23 cellular contexts compared by ENCODE assay signal in genomic region chr7:51126324-51126723, GRCh38.
"Had no signal": no experiment of that assay in that cellular context is flagged by ENCODE, and none has a peak within 500 bp of the region (broad histone marks: within the 10 kb centered on the region; RNA-seq: fewer than 3 reads in every experiment).

No MANE protein-coding gene starts in this region.

- H3K9me3 ChIP-seq: ascending aorta, body of pancreas had no signal

- H3K36me3 Mint-ChIP-seq: activated CD4-positive, alpha-beta memory T cell treated with anti-CD3 and anti-CD28 coated beads for 36 hours; activated naive CD4-positive, alpha-beta T cell treated with anti-CD3 and anti-CD28 coated beads, Interleukin-2, amount 50 U/mL, for 24 hours; IgD-negative memory B cell had no signal

- H3K27ac Mint-ChIP-seq: activated B cell treated with CpG ODN at 0.5 μM for 24 hours; activated CD4-positive, alpha-beta memory T cell treated with anti-CD3 and anti-CD28 coated beads for 36 hours; activated CD4-positive, alpha-beta T cell treated with anti-CD3 and anti-CD28 coated beads, Interleukin-2, amount 10 ng/mL, durations not matched to agents 24 days and 14 days; activated naive CD4-positive, alpha-beta T cell treated with anti-CD3 and anti-CD28 coated beads, Interleukin-2, amount 50 U/mL, for 24 hours; activated T-cell treated with anti-CD3 and anti-CD28 coated beads, Interleukin-2, amount 50 U/mL, for 24 hours; activated T-helper 1 cell treated with anti-CD3 and anti-CD28 coated beads, Interleukin-12 subunit alpha, Interleukin-12 subunit beta, Interleukin-2, Interleukin-4 antibody, amounts not matched to agents 30 ng/mL and 10 ng/mL and 1 ng/mL, durations not matched to agents 14 hours and 24 hours and 36 hours; IgD-negative memory B cell; T-helper 17 cell had no signal

- H3K27me3 Mint-ChIP-seq: activated CD4-positive, alpha-beta T cell treated with anti-CD3 and anti-CD28 coated beads, Interleukin-2, amount 10 ng/mL, durations not matched to agents 24 days and 14 days; activated naive CD4-positive, alpha-beta T cell treated with anti-CD3 and anti-CD28 coated beads, Interleukin-2, amount 50 U/mL, for 24 hours; activated T-cell treated with anti-CD3 and anti-CD28 coated beads, Interleukin-2, amount 50 U/mL, for 24 hours had no signal

- H3K4me3 ChIP-seq: ascending aorta, body of pancreas had no signal

- ATAC-seq: body of pancreas, T-helper 17 cell had no signal

- H3K9me3 Mint-ChIP-seq: activated B cell treated with CpG ODN at 0.5 μM for 24 hours; activated CD4-positive, alpha-beta memory T cell treated with anti-CD3 and anti-CD28 coated beads for 36 hours; activated CD4-positive, alpha-beta T cell treated with anti-CD3 and anti-CD28 coated beads, Interleukin-2, amount 10 ng/mL, durations not matched to agents 24 days and 14 days; activated naive CD4-positive, alpha-beta T cell treated with anti-CD3 and anti-CD28 coated beads, Interleukin-2, amount 50 U/mL, for 24 hours; activated T-cell treated with anti-CD3 and anti-CD28 coated beads, Interleukin-2, amount 50 U/mL, for 24 hours; activated T-helper 1 cell treated with anti-CD3 and anti-CD28 coated beads, Interleukin-12 subunit alpha, Interleukin-12 subunit beta, Interleukin-2, Interleukin-4 antibody, amounts not matched to agents 30 ng/mL and 10 ng/mL and 1 ng/mL, durations not matched to agents 14 hours and 24 hours and 36 hours had no signal

- H3K27me3 ChIP-seq: ascending aorta, body of pancreas had no signal

- DNase-seq: activated B cell treated with CpG ODN at 0.5 μM for 24 hours; activated CD4-positive, alpha-beta memory T cell treated with anti-CD3 and anti-CD28 coated beads for 36 hours; activated CD4-positive, alpha-beta T cell treated with anti-CD3 and anti-CD28 coated beads for 1 hour; activated CD4-positive, alpha-beta T cell treated with anti-CD3 and anti-CD28 coated beads, Interleukin-2, amount 10 ng/mL, durations not matched to agents 24 days and 14 days; activated effector memory CD4-positive, alpha-beta T cell treated with Interleukin-2 at 50 U/mL for 16 hours; activated naive CD4-positive, alpha-beta T cell; activated T-cell treated with anti-CD3 and anti-CD28 coated beads, Interleukin-2, amount 50 U/mL, for 24 hours; body of pancreas; KG1; NCI-H1048; NCI-H1930; NCI-H2107; NCI-H2171 treated with DMSO at 0.1 percent for 48 hours; NCI-H226; NCI-H526; NCI-H774; SIG-M5; T-helper 17 cell; T-helper 9 cell had no signal

- H3K4me3 Mint-ChIP-seq: activated B cell treated with CpG ODN at 0.5 μM for 24 hours; activated CD4-positive, alpha-beta memory T cell treated with anti-CD3 and anti-CD28 coated beads for 36 hours; activated CD4-positive, alpha-beta T cell treated with anti-CD3 and anti-CD28 coated beads, Interleukin-2, amount 10 ng/mL, durations not matched to agents 24 days and 14 days; activated naive CD4-positive, alpha-beta T cell treated with anti-CD3 and anti-CD28 coated beads, Interleukin-2, amount 50 U/mL, for 24 hours; activated T-cell treated with anti-CD3 and anti-CD28 coated beads, Interleukin-2, amount 50 U/mL, for 24 hours; activated T-helper 1 cell treated with anti-CD3 and anti-CD28 coated beads, Interleukin-12 subunit alpha, Interleukin-12 subunit beta, Interleukin-2, Interleukin-4 antibody, amounts not matched to agents 30 ng/mL and 10 ng/mL and 1 ng/mL, durations not matched to agents 14 hours and 24 hours and 36 hours; IgD-negative memory B cell; T-helper 17 cell had no signal

- H3K36me3 ChIP-seq: ascending aorta had no signal

- H3K27ac ChIP-seq: ascending aorta, body of pancreas had no signal

- H3K4me1 ChIP-seq: ascending aorta had no signal
